9 cellular contexts compared by ENCODE assay signal in genomic region chr16:68901910-68902309, GRCh38. TPM values are rescaled to one million over a fixed set of nuclear protein-coding genes. Genes with fewer than 3 reads are reported as not detected.
DNase-seq lines count a peak whose midpoint lies in the region; ATAC-seq, FAIRE-seq and TF ChIP-seq lines count a peak whose summit lies in the region.
"Had no signal": no experiment of that assay in that cellular context is flagged by ENCODE, and none has a peak within 500 bp of the region (broad histone marks: within the 10 kb centered on the region; RNA-seq: fewer than 3 reads in every experiment).

No MANE protein-coding gene starts in this region.

- H3K4me1 ChIP-seq in liver (ENCODE audit: control insufficient read depth in 4 of 4, insufficient read depth in 4 of 4, low read length in 3 of 4), result peaks cover 6 to 42% (median 35%) of the 10 kb centered on the region in 4 donors
- H3K4me1 ChIP-seq in HepG2 (ENCODE audit: insufficient read depth, low read length), result no peaks in the 10 kb centered on the region
- peaks cover 33% of the 10 kb centered on the region for H3K4me1 ChIP-seq in adipocyte (ENCODE audit: control insufficient read depth, insufficient read depth, low read length)
- no peaks in the 10 kb centered on the region for H3K4me1 ChIP-seq in upper lobe of right lung

- H3K9me3 ChIP-seq in liver (ENCODE audit: control insufficient read depth in 4 of 4, low read length in 3 of 4), result no peaks in the 10 kb centered on the region
- H3K9me3 ChIP-seq in HepG2 (ENCODE audit: low read length), result no peaks in the 10 kb centered on the region
- H3K9me3 ChIP-seq in adipocyte (ENCODE audit: control insufficient read depth, low read length), result no peaks in the 10 kb centered on the region
- no peaks in the 10 kb centered on the region for H3K9me3 ChIP-seq in upper lobe of right lung

- H2AFZ ChIP-seq in HepG2 (ENCODE audit: low read length), result no peak overlapping the region

- POLR2A ChIA-PET in HepG2 (lab: Yijun Ruan, JAX), result interaction anchor here (0.7 kb wide), 1 partner anchor 484 kb away, joined by 3 read pairs; no protein-coding TSS in a partner anchor

- no peak for ATAC-seq in HepG2
- ATAC-seq in upper lobe of right lung, result peak; percentile 59
- ATAC-seq in GM21619 (IDR thresholded peaks at IDR 0.05; ENCODE audit: unreplicated experiment), result no peak
- no peak for ATAC-seq in HG02885 (IDR thresholded peaks at IDR 0.05; ENCODE audit: poor library complexity, unreplicated experiment)

- H4K20me1 ChIP-seq in HepG2 (ENCODE audit: insufficient read depth, low read length), result no peaks in the 10 kb centered on the region

- no peak for TF ChIP-seq EP300 in HepG2 (IDR thresholded peaks at IDR 0.05; ENCODE audit: low read depth in 2 of 2, low read length in 2 of 2)
- TF ChIP-seq EP300 in HepG2 (CRISPR knock-in tag; IDR thresholded peaks at IDR 0.05; ENCODE audit: borderline replicate concordance), result no peak

- BruUV-seq in HepG2 (replicated peaks; lab: Mats Ljungman, UMichigan), result no TSS peak

- WGBS in liver, result 27% methylated on average over 2 of the region's 2 CpGs
- 81% methylated on average over 2 of the region's 2 CpGs for WGBS in HepG2 (ENCODE audit: low lambda C conversion rate)

- peak overlapping the region; percentile 73 to 82 for H3K27ac ChIP-seq in liver (ENCODE audit: low read depth in 1 of 2, low read length in 2 of 2)
- no peak overlapping the region for H3K27ac ChIP-seq in HepG2 (ENCODE audit: extremely low read length, insufficient read depth, low read length)
- H3K27ac ChIP-seq in upper lobe of right lung, result no peak overlapping the region
- H3K27ac ChIP-seq: epithelial cell of prostate had no signal

- CTCF ChIA-PET in HepG2 (lab: Yijun Ruan, JAX; ENCODE audit: low intra/inter-chr PET ratio, low total read pairs), result interaction anchor here (1.6 kb wide), 1 partner anchor 222 kb away, joined by 23 read pairs; no protein-coding TSS in a partner anchor

- H3K4me3 ChIP-seq in liver (ENCODE audit: low read depth in 1 of 3, low read length in 3 of 3) (no peak overlapping the region), HepG2 (replicated peaks in 1 of 3; ENCODE audit: insufficient read depth in 1 of 3, low read depth in 2 of 3, low read length in 3 of 3) (no peak overlapping the region), adipocyte (ENCODE audit: low read length) (peak overlapping the region; percentile 31), upper lobe of right lung (no peak overlapping the region)

- H3K27me3 ChIP-seq in liver (ENCODE audit: control insufficient read depth in 4 of 4, insufficient read depth in 4 of 4, low read length in 3 of 4) (no peaks in the 10 kb centered on the region), HepG2 (ENCODE audit: control insufficient read depth in 1 of 2, insufficient read depth in 2 of 2, low read length in 2 of 2) (no peaks in the 10 kb centered on the region), adipocyte (replicated peaks; ENCODE audit: control insufficient read depth, insufficient read depth, low read length) (no peaks in the 10 kb centered on the region), upper lobe of right lung (no peaks in the 10 kb centered on the region)

- DNase-seq in HepG2 (ENCODE audit: low spot score) (no peak), adipocyte (ENCODE audit: low read depth) (peak; percentile 80), foreskin melanocyte (peak; percentile 62), upper lobe of right lung (no peak), NCI-H2107 (lab: John Stamatoyannopoulos, UW) (no peak)

- FAIRE-seq in HepG2 (lab: Jason Lieb, UNC), result no peak

- in situ Hi-C loops in HepG2 (cut with HindIII; ENCODE audit: extremely low pct_ligation_motif_present, low pct_unique_long_range_greater_than_20kb), result loop anchor here (5.0 kb wide), 1 partner anchor 220 kb away; no protein-coding TSS in a partner anchor

- TF ChIP-seq CTCF in liver (IDR thresholded peaks at IDR 0.05; ENCODE audit: low read depth, low read length, missing input control) (no peak), HepG2 (CRISPR knock-in tag; IDR thresholded peaks at IDR 0.05) (no peak), upper lobe of right lung (IDR thresholded peaks at IDR 0.05) (no peak)

- H3K9ac ChIP-seq in liver (ENCODE audit: low read depth in 1 of 2, low read length in 2 of 2) (no peak overlapping the region), HepG2 (ENCODE audit: insufficient read depth, low read depth, low read length) (no peak overlapping the region), adipocyte (ENCODE audit: low read length) (no peak overlapping the region)

- TF ChIP-seq RAD21 in liver (IDR thresholded peaks at IDR 0.05) (no peak), HepG2 (CRISPR knock-in tag; IDR thresholded peaks at IDR 0.05) (no peak)

- no peak for TF ChIP-seq POLR2A in HepG2 (IDR thresholded peaks at IDR 0.05; ENCODE audit: insufficient read depth in 1 of 2, low read depth in 2 of 2, low read length in 2 of 2)

- H3K36me3 ChIP-seq in liver (ENCODE audit: control insufficient read depth in 4 of 4, insufficient read depth in 3 of 4, low read depth in 1 of 4, low read length in 3 of 4), result no peaks in the 10 kb centered on the region
- H3K36me3 ChIP-seq in HepG2 (replicated peaks in 1 of 2; ENCODE audit: control insufficient read depth in 1 of 2, insufficient read depth in 2 of 2, low read length in 2 of 2), result no peaks in the 10 kb centered on the region; a peak in 1 of 5 replicates
- no peaks in the 10 kb centered on the region for H3K36me3 ChIP-seq in adipocyte (ENCODE audit: control insufficient read depth, insufficient read depth, low read length, severe bottlenecking)
- H3K36me3 ChIP-seq in upper lobe of right lung, result no peaks in the 10 kb centered on the region

- no peak overlapping the region for H3K4me2 ChIP-seq in HepG2 (ENCODE audit: low read depth, low read length)

- intact Hi-C loops in HepG2 (cut with micrococcal nuclease; ENCODE audit: unreplicated experiment) (loop anchor here (1.0 to 5.0 kb wide), 2 partner anchors 55 to 222 kb away; no protein-coding TSS in a partner anchor), upper lobe of right lung (cut with DNase I) (loop anchor here (10.0 kb wide), 1 partner anchor 213 kb away; no protein-coding TSS in a partner anchor)

- H3K79me2 ChIP-seq in HepG2 (ENCODE audit: insufficient read depth, low read length), result no peaks in the 10 kb centered on the region

TF ChIP-seq in liver, 16 proteins besides CTCF, POLR2A, EP300 and RAD21 (continues in another document):
- peak in 1 of 2 donors; percentile 4 for TF ChIP-seq HNF4A (conservative IDR thresholded peaks at IDR 0.05)

TF ChIP-seq in HepG2, 621 proteins besides CTCF, POLR2A, EP300 and RAD21:
- TF ChIP-seq GTF2F1 (IDR thresholded peaks at IDR 0.05; ENCODE audit: low read length), result no peak
- TF ChIP-seq ZNF607 (CRISPR knock-in tag; IDR thresholded peaks at IDR 0.05; ENCODE audit: borderline replicate concordance), result no peak
- no peak for TF ChIP-seq ATF1 (CRISPR knock-in tag; IDR thresholded peaks at IDR 0.05)
- TF ChIP-seq SUZ12 (IDR thresholded peaks at IDR 0.05; ENCODE audit: low read depth, low read length), result no peak
- TF ChIP-seq ZBTB42 (CRISPR knock-in tag; IDR thresholded peaks at IDR 0.05), result no peak

RNA-seq across cellular contexts. Expression of gene TANGO6, which starts 58.6 kb away (rescaled TPM):
- 10 to 100 TPM; 11.3 to 40.6 TPM for total RNA-seq in liver
- 1 to 10 TPM; 6.8 to 9.6 TPM for polyA plus RNA-seq in liver
- total RNA-seq in HepG2 (2016; rRNA removed; fragmentation: Illumina TruSeq; extraction: Trizol), result 13.3 and 15.3 TPM in 2 replicates
- total RNA-seq in HepG2 (2016; cell fraction: cytosol; rRNA removed; fragmentation: Illumina TruSeq; extraction: Trizol; ENCODE audit: low read depth), result 14.8 and 17.2 TPM in 2 replicates
- 13.7 and 14.2 TPM in 2 replicates for total RNA-seq in HepG2 (2016; cell fraction: insoluble cytoplasmic fraction; rRNA removed; fragmentation: Illumina TruSeq; extraction: Trizol)
- 9.3 and 11.0 TPM in 2 replicates for total RNA-seq in HepG2 (2016; cell fraction: membrane; rRNA removed; fragmentation: Illumina TruSeq; extraction: Trizol)
- 16.2 and 19.2 TPM in 2 replicates for total RNA-seq in HepG2 (2016; cell fraction: nucleus; rRNA removed; fragmentation: Illumina TruSeq; extraction: Trizol)
- 6.6 and 7.2 TPM in 2 replicates for polyA plus RNA-seq in HepG2 (2011; rRNA removed)
- 4.1 and 5.0 TPM in 2 replicates for polyA plus RNA-seq in HepG2 (2011; cell fraction: cytosol; rRNA removed)
- 5.8 and 10.1 TPM in 2 replicates for polyA plus RNA-seq in HepG2 (2011; cell fraction: nucleus; rRNA removed)
- polyA plus RNA-seq in HepG2 (2012), result 5.7 and 6.7 TPM in 2 replicates
- polyA plus RNA-seq in HepG2 (2016; cell fraction: cytosol; fragmentation: Illumina TruSeq; extraction: Trizol; ENCODE audit: low read depth), result 0.63 and 0.68 TPM in 2 replicates
- polyA plus RNA-seq in HepG2 (2016; cell fraction: insoluble cytoplasmic fraction; fragmentation: Illumina TruSeq; extraction: Trizol; ENCODE audit: low read depth), result 7.7 and 7.8 TPM in 2 replicates
- polyA plus RNA-seq in HepG2 (2016; cell fraction: membrane; fragmentation: Illumina TruSeq; extraction: Trizol; ENCODE audit: low read depth), result 1.3 and 1.7 TPM in 2 replicates
- polyA plus RNA-seq in HepG2 (2016; cell fraction: nucleus; fragmentation: Illumina TruSeq; extraction: Trizol; ENCODE audit: insufficient read depth, low read depth), result 6.0 and 6.4 TPM in 2 replicates
- polyA minus RNA-seq in HepG2 (2011; rRNA and poly(A)+ RNA removed; ENCODE audit: low replicate concordance), result 85.5 and 144 TPM in 2 replicates
- 17.1 and 17.6 TPM in 2 replicates for polyA minus RNA-seq in HepG2 (2011; cell fraction: cytosol; rRNA and poly(A)+ RNA removed)
- polyA minus RNA-seq in HepG2 (2011; cell fraction: nucleus; rRNA and poly(A)+ RNA removed), result 40.7 and 56.8 TPM in 2 replicates
- total RNA-seq in upper lobe of right lung, result 19.1 TPM

Comparison
In these comparisons a context has a peak if more than half of its experiments do, and no peak if none do; other contexts are left out.
1. H3K27ac ChIP-seq: peak in liver (2 of 2); none in HepG2 (single experiment) and upper lobe of right lung (single experiment).
2. DNase-seq: peak in adipocyte (single experiment) and foreskin melanocyte (single experiment); none in HepG2 (single experiment), upper lobe of right lung (single experiment) and NCI-H2107 (single experiment).